Comparison of ENCODE assay signal across 18 cellular contexts in the genomic region with DNA sequence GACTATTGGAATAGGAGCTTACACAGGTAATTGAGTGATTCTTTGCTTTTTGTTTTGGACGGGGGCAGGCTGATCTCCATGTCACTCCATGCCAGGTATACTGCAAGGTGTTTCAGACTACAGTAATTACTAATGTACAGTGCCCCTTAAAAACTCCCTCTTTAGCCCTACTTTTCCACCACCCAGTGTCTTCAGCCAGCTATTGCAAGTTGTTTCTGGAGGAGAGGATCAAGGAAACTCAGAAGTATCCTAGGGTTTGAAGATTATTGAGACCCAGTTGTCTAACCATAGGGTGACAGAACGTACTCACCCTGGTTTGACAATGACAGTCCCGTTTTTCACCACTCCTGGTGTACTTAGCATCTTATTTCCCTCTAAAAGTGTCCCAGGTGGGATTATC. TPM values are rescaled to one million over a fixed set of nuclear protein-coding genes. Genes with fewer than 3 reads are reported as not detected.
"Had no signal": no experiment of that assay in that cellular context is flagged by ENCODE, and none has a peak within 500 bp of the region (broad histone marks: within the 10 kb centered on the region; RNA-seq: fewer than 3 reads in every experiment).

No MANE protein-coding gene starts in this region.

- ATAC-seq: esophagus mucosa had no signal

- H3K27ac Mint-ChIP-seq: activated naive CD4-positive, alpha-beta T cell treated with anti-CD3 and anti-CD28 coated beads, Interleukin-2, amount 50 U/mL, for 72 hours; nephron progenitor cell had no signal

- H3K27me3 ChIP-seq: breast epithelium, upper lobe of left lung had no signal

- H3K36me3 Mint-ChIP-seq: activated naive CD4-positive, alpha-beta T cell treated with anti-CD3 and anti-CD28 coated beads, Interleukin-2, amount 50 U/mL, for 72 hours had no signal

- DNase-seq: activated CD4-positive, alpha-beta T cell treated with anti-CD3 and anti-CD28 coated beads for 48 hours; aorta; hypothalamus; kidney glomerular epithelial cell; mesendoderm; nephron progenitor cell; stimulated activated CD4-positive, alpha-beta T cell treated with anti-CD3 and anti-CD28 coated beads, Interleukin-12 subunit alpha, Interleukin-12 subunit beta, amount 100 ng/mL, for 4 hours; stimulated activated naive CD4-positive, alpha-beta T cell treated with Interleukin-2 at 50 U/mL for 16 hours; upper lobe of left lung had no signal

- H3K4me3 Mint-ChIP-seq: nephron progenitor cell had no signal

- H3K4me1 ChIP-seq: breast epithelium, upper lobe of left lung had no signal

- H3K36me3 ChIP-seq: breast epithelium, upper lobe of left lung had no signal

- H3K27ac ChIP-seq: breast epithelium, upper lobe of left lung had no signal

- H3K4me3 ChIP-seq: breast epithelium, upper lobe of left lung had no signal

- H3K9me3 ChIP-seq: breast epithelium, upper lobe of left lung had no signal

- H3K9me3 Mint-ChIP-seq: activated naive CD4-positive, alpha-beta T cell treated with anti-CD3 and anti-CD28 coated beads, Interleukin-2, amount 50 U/mL, for 72 hours; nephron progenitor cell had no signal

- H3K4me1 Mint-ChIP-seq: nephron progenitor cell had no signal

RNA-seq across cellular contexts. Expression of gene CFAP95, which starts 13.4 kb away (rescaled TPM):
- total RNA-seq: activated naive CD4-positive, alpha-beta T cell treated with anti-CD3 and anti-CD28 coated beads, Interleukin-2, amount 50 U/mL, for 72 hours; aorta; breast epithelium; cerebellum; dermis microvascular lymphatic vessel endothelial cell; esophagus mucosa; fibroblast of villous mesenchyme; liver; omental fat pad; pulmonary artery endothelial cell had no signal
- polyA plus RNA-seq: aorta, liver had no signal
